Comparison of ENCODE assay signal across 7 cellular contexts in genomic region chr5:43065384-43066230, GRCh38. TPM values are rescaled to one million over a fixed set of nuclear protein-coding genes. Genes with fewer than 3 reads are reported as not detected.
DNase-seq lines count a peak whose midpoint lies in the region; ATAC-seq and TF ChIP-seq lines count a peak whose summit lies in the region.

No MANE protein-coding gene starts in this region.

- no peaks in the 10 kb centered on the region for H3K27me3 Mint-ChIP-seq in osteocyte (ENCODE audit: unreplicated experiment)

- peaks cover 0 to 8% (median 0%) of the 10 kb centered on the region in 3 donors for H3K36me3 ChIP-seq in Peyer's patch

- H3K4me3 Mint-ChIP-seq in osteocyte (ENCODE audit: unreplicated experiment) = peak overlapping the region; percentile 98

- no peaks in the 10 kb centered on the region for H3K27me3 ChIP-seq in Peyer's patch

- DNase-seq in Peyer's patch (peak; percentile 47 to 81 (median 72)), glomerular endothelial cell (ENCODE audit: extremely low read depth, low read depth, low spot score) (peak; percentile 12), osteocyte (ENCODE audit: extremely low spot score, unreplicated experiment) (peak; percentile 86), ureter (ENCODE audit: low spot score) (peak; percentile 75)
- DNase-seq in activated naive CD4-positive, alpha-beta T cell (lab: John Stamatoyannopoulos, UW) = peak; percentile 23 to 55 (median 39)

- TF ChIP-seq CTCF in Peyer's patch (IDR thresholded peaks at IDR 0.05) (no peak), osteocyte (IDR thresholded peaks at IDR 0.05) (no peak)

- H3K4me1 ChIP-seq in Peyer's patch = peaks cover 0 to 31% (median 7%) of the 10 kb centered on the region in 4 donors

- peak overlapping the region; percentile 94 to 99 (median 97) for H3K27ac ChIP-seq in Peyer's patch

- peaks cover 58% of the 10 kb centered on the region for H3K4me1 Mint-ChIP-seq in osteocyte (ENCODE audit: unreplicated experiment)

- H3K27ac Mint-ChIP-seq in osteocyte (ENCODE audit: unreplicated experiment) = peak overlapping the region; percentile 100

- no peaks in the 10 kb centered on the region for H3K9me3 ChIP-seq in Peyer's patch

- H3K4me3 ChIP-seq in Peyer's patch = peak overlapping the region; percentile 60 to 92 (median 73)

- H3K36me3 Mint-ChIP-seq in osteocyte (ENCODE audit: unreplicated experiment) = peaks cover 12% of the 10 kb centered on the region

- no peak for TF ChIP-seq POLR2A in Peyer's patch (IDR thresholded peaks at IDR 0.05)

- no peaks in the 10 kb centered on the region for H3K9me3 Mint-ChIP-seq in osteocyte (ENCODE audit: unreplicated experiment)

- peak; percentile 6 for ATAC-seq in GM18517 (IDR thresholded peaks at IDR 0.05; ENCODE audit: unreplicated experiment)
- ATAC-seq in HG03135 (IDR thresholded peaks at IDR 0.05; ENCODE audit: unreplicated experiment) = peak; percentile 11

RNA-seq across cellular contexts. Expression of gene ANXA2R, which starts 25.5 kb away (rescaled TPM):
- total RNA-seq in Peyer's patch (10 to 100 TPM in 1 of 4 donors, 1 to 10 TPM in 3; 3.9 to 18.2 (median 5.8) TPM), glomerular endothelial cell (4.1 and 11.2 TPM in 2 replicates), osteocyte (5.2 and 5.3 TPM in 2 replicates), ureter (4.4 TPM)

RNA-seq across cellular contexts. Expression of gene ZNF131, which starts 55.1 kb away (rescaled TPM):
- total RNA-seq in Peyer's patch (10 to 100 TPM; 18.2 to 65.2 (median 28.0) TPM), glomerular endothelial cell (25.9 and 26.4 TPM in 2 replicates), osteocyte (39.1 and 44.1 TPM in 2 replicates), ureter (36.7 TPM)

Comparison
In these comparisons a context has a peak if more than half of its experiments do, and no peak if none do; other contexts are left out.
1. Peak in every context shown above with its lines: DNase-seq, ATAC-seq, H3K4me3 ChIP-seq and H3K27ac ChIP-seq.
2. DNase-seq: peak in every context shown above with its lines; median percentile 86 in osteocyte; 75 in ureter; 72 in Peyer's patch; 39 in activated naive CD4-positive, alpha-beta T cell; 12 in glomerular endothelial cell.